ENCODE assay signal across 8 cellular contexts in genomic region chr3:14142567-14143270, GRCh38. TPM values are rescaled to one million over a fixed set of nuclear protein-coding genes. Genes with fewer than 3 reads are reported as not detected.
DNase-seq lines count a peak whose midpoint lies in the region; ATAC-seq, FAIRE-seq and TF ChIP-seq lines count a peak whose summit lies in the region.

No MANE protein-coding gene starts in this region.

- H3K4me3 ChIP-seq in Panc1 (ENCODE audit: low read depth in 2 of 2, low read length in 2 of 2): no peak overlapping the region
- H3K4me3 ChIP-seq in kidney (ENCODE audit: low read length in 2 of 2): no peak overlapping the region
- no peak overlapping the region for H3K4me3 ChIP-seq in stomach

- TF ChIP-seq CTCF in Panc1 (IDR thresholded peaks at IDR 0.05) (no peak), kidney (IDR thresholded peaks at IDR 0.05; ENCODE audit: borderline replicate concordance, extremely low read depth, insufficient read depth) (no peak), stomach (IDR thresholded peaks at IDR 0.05) (no peak)

- no peak for FAIRE-seq in kidney (lab: Jason Lieb, UNC)

- 0 out of 2 replicates have a peak overlapping the region, but pooled peaks have one; percentile 29 for H3K27ac ChIP-seq in Panc1 (ENCODE audit: low read length)
- H3K27ac ChIP-seq in kidney (ENCODE audit: low read depth in 2 of 2, low read length in 2 of 2): no peak overlapping the region
- H3K27ac ChIP-seq in stomach: peak overlapping the region in 4 of 5 donors; percentile 81 to 92 (median 88)

- ATAC-seq in Panc1 (no peak), GM21825 (IDR thresholded peaks at IDR 0.05; ENCODE audit: unreplicated experiment) (no peak), GM21737 (IDR thresholded peaks at IDR 0.05; ENCODE audit: unreplicated experiment) (no peak), GM19452 (IDR thresholded peaks at IDR 0.05; ENCODE audit: unreplicated experiment) (no peak)

- TF ChIP-seq POLR2A in stomach (IDR thresholded peaks at IDR 0.05): no peak

- intact Hi-C loops in Panc1 (cut with micrococcal nuclease; ENCODE audit: unreplicated experiment): no loop called here
- intact Hi-C loops in kidney (cut with DNase I): no loop called here
- intact Hi-C loops in stomach (cut with DNase I; ENCODE audit: low total_unique reads): no loop called here

- POLR2A ChIA-PET in Panc1 (lab: Charles Lee): no interaction called here

- TF ChIP-seq EP300 in stomach (IDR thresholded peaks at IDR 0.05): no peak

- BruUV-seq in Panc1 (replicated peaks; lab: Mats Ljungman, UMichigan): TSS peak; percentile 79

- H3K9me3 ChIP-seq in Panc1 (ENCODE audit: control insufficient read depth, insufficient read depth, low read depth, low read length) (no peaks in the 10 kb centered on the region), kidney (ENCODE audit: control insufficient read depth in 1 of 2, low read length in 2 of 2) (no peaks in the 10 kb centered on the region), stomach (no peaks in the 10 kb centered on the region)

- H3K27me3 ChIP-seq in Panc1 (ENCODE audit: control insufficient read depth, insufficient read depth, low read length): no peaks in the 10 kb centered on the region
- H3K27me3 ChIP-seq in stomach: no peaks in the 10 kb centered on the region

- no peak for DNase-seq in Panc1 (ENCODE audit: low read depth, low spot score)
- peak; percentile 37 for DNase-seq in activated effector memory CD4-positive, alpha-beta T cell treated with Interleukin-2 at 50 U/mL for 16 hours
- peak; percentile 35 for DNase-seq in kidney
- DNase-seq in stomach: no peak
- no peak for DNase-seq in cerebellum (ENCODE audit: low spot score)

- CTCF ChIA-PET in Panc1 (lab: Charles Lee): no interaction called here

- WGBS in stomach, 5 donors: 67 to 73% (median 67%) methylated on average over 8 of the region's 8 CpGs

- H3K9ac ChIP-seq in kidney (ENCODE audit: low read length in 2 of 2): peak overlapping the region in 1 of 2 donors; percentile 9

- no peaks in the 10 kb centered on the region; the same call in 1 of the 2 replicates for H3K36me3 ChIP-seq in Panc1 (ENCODE audit: control insufficient read depth, insufficient read depth, low read length)
- H3K36me3 ChIP-seq in kidney (ENCODE audit: control insufficient read depth in 1 of 2, insufficient read depth in 2 of 2, low read length in 2 of 2): peaks cover 24 to 47% of the 10 kb centered on the region in 2 donors
- peaks cover 45 to 78% (median 76%) of the 10 kb centered on the region in 4 donors for H3K36me3 ChIP-seq in stomach

- H3K4me1 ChIP-seq in Panc1 (ENCODE audit: control insufficient read depth, insufficient read depth, low read length) (peaks cover 27% of the 10 kb centered on the region), kidney (ENCODE audit: control insufficient read depth in 1 of 2, insufficient read depth in 1 of 2, low read depth in 1 of 2, low read length in 2 of 2) (peaks cover 19 to 20% of the 10 kb centered on the region in 2 donors), stomach (peaks cover 22 to 46% (median 33%) of the 10 kb centered on the region in 4 donors)

- in situ Hi-C loops in Panc1 (cut with HindIII; ENCODE audit: low pct_unique_long_range_greater_than_20kb, low sequenced_read_pairs): no loop called here

RNA-seq across cellular contexts. Expression of gene TMEM43, which starts 17.9 kb away (rescaled TPM):
- 51.2 TPM for total RNA-seq in Panc1 (2021; ENCODE audit: unreplicated experiment)
- polyA plus RNA-seq in Panc1 (2012; ENCODE audit: insufficient read length): 47.3 TPM
- 86.5 TPM for total RNA-seq in kidney
- 27.6 TPM for polyA plus RNA-seq in kidney (ENCODE audit: insufficient read depth, low read depth, low replicate concordance)
- total RNA-seq in stomach: 10 to 100 TPM; 28.6 to 67.4 (median 51.9) TPM
- 10 to 100 TPM; 12.6 to 45.0 (median 12.7) TPM for polyA plus RNA-seq in stomach
- 39.0 TPM for total RNA-seq in cerebellum

RNA-seq across cellular contexts. Expression of gene CHCHD4, which starts 18.0 kb away (rescaled TPM):
- 13.8 TPM for total RNA-seq in Panc1 (2021; ENCODE audit: unreplicated experiment)
- 8.9 TPM for polyA plus RNA-seq in Panc1 (2012; ENCODE audit: insufficient read length)
- 12.8 TPM for total RNA-seq in kidney
- 33.6 TPM for polyA plus RNA-seq in kidney (ENCODE audit: insufficient read depth, low read depth, low replicate concordance)
- total RNA-seq in stomach: 10 to 100 TPM in 2 of 5 donors, 1 to 10 TPM in 3; 1.7 to 11.7 (median 9.0) TPM
- polyA plus RNA-seq in stomach: 10 to 100 TPM; 13.9 to 16.1 (median 14.8) TPM
- total RNA-seq in cerebellum: 5.4 TPM

RNA-seq across cellular contexts. Expression of gene XPC, which starts 35.7 kb away (rescaled TPM):
- total RNA-seq in Panc1 (2021; ENCODE audit: unreplicated experiment) (15.1 TPM), kidney (44.4 TPM), stomach (10 to 100 TPM; 34.0 to 51.0 (median 41.4) TPM), cerebellum (15.3 TPM)
- polyA plus RNA-seq in Panc1 (2012; ENCODE audit: insufficient read length): 13.9 TPM
- polyA plus RNA-seq in kidney (ENCODE audit: insufficient read depth, low read depth, low replicate concordance) (15.9 TPM), stomach (10 to 100 TPM in 2 of 3 donors, 1 to 10 TPM in 1; 8.8 to 15.3 (median 13.7) TPM)

RNA-seq across cellular contexts. Expression of gene LSM3, which starts 35.9 kb away (rescaled TPM):
- total RNA-seq in Panc1 (2021; ENCODE audit: unreplicated experiment): 11.9 TPM
- 6.0 TPM for polyA plus RNA-seq in Panc1 (2012; ENCODE audit: insufficient read length)
- total RNA-seq in kidney: 11.9 TPM
- polyA plus RNA-seq in kidney (ENCODE audit: insufficient read depth, low read depth, low replicate concordance): 30.2 TPM
- total RNA-seq in stomach: 10 to 100 TPM in 1 of 5 donors, 1 to 10 TPM in 4; 2.2 to 14.1 (median 6.1) TPM
- polyA plus RNA-seq in stomach: 10 to 100 TPM; 13.8 to 15.0 (median 14.2) TPM
- 6.8 TPM for total RNA-seq in cerebellum

Comparison
In these comparisons a context has a peak if more than half of its experiments do, and no peak if none do; other contexts are left out.
1. DNase-seq: peak in activated effector memory CD4-positive, alpha-beta T cell treated with Interleukin-2 at 50 U/mL for 16 hours (single experiment) and kidney (single experiment); none in Panc1 (single experiment), stomach (single experiment) and cerebellum (single experiment).
2. H3K27ac ChIP-seq: peak in Panc1 (single experiment) and stomach (4 of 5); none in kidney (0 of 2).